ENCODE assay signal across 8 cellular contexts in the genomic region with DNA sequence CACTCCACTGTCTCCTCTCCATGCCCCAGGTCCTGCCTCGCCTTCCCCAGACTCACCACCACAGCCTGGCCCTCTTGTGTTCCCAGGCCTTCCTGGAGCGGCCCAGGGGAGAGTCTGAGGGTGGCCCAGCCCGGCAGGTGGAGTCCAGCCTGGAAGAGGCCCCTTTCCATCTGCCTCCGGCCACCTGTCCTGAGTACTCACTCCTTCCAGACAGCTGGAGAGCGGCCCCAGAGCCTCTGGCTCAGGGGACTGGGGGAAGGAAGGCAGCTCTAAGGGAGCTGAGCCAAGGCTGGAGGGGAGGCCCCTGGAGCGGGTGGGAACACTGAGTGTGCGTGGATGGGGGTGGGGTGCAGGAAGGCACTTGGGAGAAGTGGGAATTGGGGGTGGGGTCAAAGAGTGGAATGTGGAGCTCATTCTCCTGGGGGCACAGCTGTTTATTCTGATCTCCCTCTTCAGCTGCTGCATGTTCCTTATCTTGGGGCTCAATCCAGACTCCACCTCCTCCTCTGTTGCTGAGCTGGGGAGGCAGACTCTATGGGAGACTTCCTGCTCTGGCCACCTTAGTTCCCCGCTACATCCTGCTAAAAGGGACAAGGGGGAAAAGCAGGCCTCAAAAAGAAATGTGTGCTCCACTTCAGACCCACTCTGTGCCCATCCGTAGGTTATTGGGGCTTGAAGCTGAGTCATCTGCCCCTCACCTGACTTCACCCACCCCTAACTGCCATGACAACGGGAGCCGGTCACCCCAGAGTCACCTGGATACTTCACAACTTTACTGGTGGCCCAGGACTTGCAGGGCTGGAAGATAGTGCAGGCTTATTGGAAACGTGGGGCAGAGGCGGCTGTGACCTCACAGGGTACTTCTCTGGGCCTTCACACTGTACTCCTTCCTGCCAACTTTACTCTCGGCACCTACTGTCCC. TPM values are rescaled to one million over a fixed set of nuclear protein-coding genes. Genes with fewer than 3 reads are reported as not detected.
DNase-seq lines count a peak whose midpoint lies in the region; ATAC-seq and TF ChIP-seq lines count a peak whose summit lies in the region.

No MANE protein-coding gene starts in this region.

- peak; percentile 74 for DNase-seq in HT-29 (ENCODE audit: low spot score)
- DNase-seq in activated CD4-positive, alpha-beta T cell treated with anti-CD3 and anti-CD28 coated beads for 48 hours, result peak; percentile 78
- DNase-seq in left cardiac atrium, result peak; percentile 41
- peak; percentile 79 for DNase-seq in stimulated activated CD4-positive, alpha-beta T cell treated with anti-CD3 and anti-CD28 coated beads, Interleukin-15, amount 100 ng/mL, for 24 hours
- no peak for DNase-seq in NCI-H2171 treated with DMSO at 0.1 percent for 48 hours (lab: John Stamatoyannopoulos, UW)
- DNase-seq in GM20000 (ENCODE audit: low spot score), result no peak

- no peak for TF ChIP-seq CTCF in GM20000 (IDR thresholded peaks at IDR 0.05; ENCODE audit: extremely low read depth, missing control alignments)

- ATAC-seq in left cardiac atrium, result peak; percentile 39 to 50
- ATAC-seq in HG02798 (IDR thresholded peaks at IDR 0.05; ENCODE audit: poor library complexity, unreplicated experiment), result no peak
- ATAC-seq in HG03097 (IDR thresholded peaks at IDR 0.05; ENCODE audit: low FRiP score, unreplicated experiment), result no peak

- intact Hi-C loops in left cardiac atrium (cut with DNase I), result no loop called here

RNA-seq across cellular contexts. Expression of a gene that starts 19.5 kb away (rescaled TPM):
- 18.6 and 22.8 TPM in 2 replicates for total RNA-seq in HT-29 (2014; rRNA removed; shearing (Covaris generic))
- total RNA-seq in left cardiac atrium, result 10 to 100 TPM; 20.5 to 25.3 TPM

Comparison
In these comparisons a context has a peak if more than half of its experiments do, and no peak if none do; other contexts are left out.
1. DNase-seq: peak in HT-29 (single experiment), activated CD4-positive, alpha-beta T cell treated with anti-CD3 and anti-CD28 coated beads for 48 hours (single experiment), left cardiac atrium (single experiment) and stimulated activated CD4-positive, alpha-beta T cell treated with anti-CD3 and anti-CD28 coated beads, Interleukin-15, amount 100 ng/mL, for 24 hours (single experiment); none in NCI-H2171 treated with DMSO at 0.1 percent for 48 hours (single experiment) and GM20000 (single experiment).
2. ATAC-seq: peak in left cardiac atrium (2 of 2); none in HG02798 (single experiment) and HG03097 (single experiment).